8 cellular contexts compared by ENCODE assay signal in the genomic region with DNA sequence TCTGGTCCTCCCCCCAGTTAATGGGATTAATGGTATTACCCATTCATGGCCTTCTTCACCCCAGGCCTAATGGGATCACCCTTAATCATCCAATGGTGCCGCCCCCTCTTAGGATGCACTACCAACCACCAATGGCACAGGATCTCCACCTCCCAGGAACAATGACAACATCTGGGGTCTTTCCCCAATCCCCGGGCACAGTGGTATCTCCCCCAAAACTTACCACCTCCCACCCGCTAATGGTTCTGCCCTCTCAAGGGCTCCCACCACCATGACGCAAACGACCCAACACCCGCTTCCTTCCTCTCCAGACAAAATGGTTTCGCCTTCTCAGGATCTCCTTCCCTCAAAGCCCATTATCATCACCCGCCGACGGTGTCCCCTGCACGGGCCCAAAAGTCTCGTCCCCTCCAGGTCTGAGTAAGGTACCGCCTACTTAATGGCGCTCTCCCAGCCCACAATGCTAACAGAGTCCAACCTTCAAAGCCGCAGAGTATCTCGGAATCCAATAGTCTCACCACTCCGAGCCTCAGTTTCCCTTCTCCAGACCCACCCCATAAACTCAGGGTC.
DNase-seq lines count a peak whose midpoint lies in the region; ATAC-seq, FAIRE-seq and TF ChIP-seq lines count a peak whose summit lies in the region.

No MANE protein-coding gene starts in this region.

- peak overlapping the region; percentile 100 for H3K4me3 Mint-ChIP-seq in T-helper 2 cell treated with Interferon-gamma antibody and Interleukin-4, amounts not matched to agents 5 μg/mL and 100 μg/mL, for 36 hours

- H3K9me3 Mint-ChIP-seq in T-helper 2 cell treated with Interferon-gamma antibody and Interleukin-4, amounts not matched to agents 5 μg/mL and 100 μg/mL, for 36 hours, result no peaks in the 10 kb centered on the region

- no peak for TF ChIP-seq CTCF in D721Med (IDR thresholded peaks at IDR 0.05; ENCODE audit: insufficient read depth, missing control alignments)

- peaks cover 35% of the 10 kb centered on the region for H3K36me3 Mint-ChIP-seq in T-helper 2 cell treated with Interferon-gamma antibody and Interleukin-4, amounts not matched to agents 5 μg/mL and 100 μg/mL, for 36 hours (ENCODE audit: low read depth)

- FAIRE-seq in D721Med (lab: Jason Lieb, UNC), result peak; percentile 81

- peak overlapping the region; percentile 96 for H3K27ac Mint-ChIP-seq in T-helper 2 cell treated with Interferon-gamma antibody and Interleukin-4, amounts not matched to agents 5 μg/mL and 100 μg/mL, for 36 hours

- peak; percentile 39 for DNase-seq in D721Med (ENCODE audit: insufficient read length, low spot score)
- DNase-seq in KBM-7, result peak; percentile 75
- DNase-seq in T-helper 2 cell treated with Interferon-gamma antibody and Interleukin-4, amounts not matched to agents 5 μg/mL and 100 μg/mL, for 36 hours (ENCODE audit: low spot score), result no peak
- peak; percentile 13 to 43 for DNase-seq in T47D (ENCODE audit: low read depth in 1 of 2, low spot score in 1 of 2)
- DNase-seq in stimulated activated CD4-positive, alpha-beta T cell treated with anti-CD3 and anti-CD28 coated beads, Interleukin-15, amount 100 ng/mL, for 1 hour (ENCODE audit: low read depth in 1 of 2, low spot score in 1 of 2), result peak; percentile 8 to 12
- no peak for DNase-seq in cortex of kidney (lab: John Stamatoyannopoulos, UW)

- H3K9me3 ChIP-seq in iPS-20b (ENCODE audit: insufficient read depth, low read depth, low read length), result no peaks in the 10 kb centered on the region

- peak overlapping the region; percentile 68 for H3K27ac ChIP-seq in iPS-20b (ENCODE audit: low read length)

- no peaks in the 10 kb centered on the region for H3K27me3 ChIP-seq in iPS-20b (ENCODE audit: insufficient read depth, low read length)

- H3K36me3 ChIP-seq in iPS-20b (ENCODE audit: insufficient read depth, low read depth, low read length), result peaks cover 29% of the 10 kb centered on the region; the same call in 1 of the 2 replicates

- in situ Hi-C loops in KBM-7 (cut with MboI; ENCODE audit: low pct_unique_long_range_greater_than_20kb, low sequenced_read_pairs), result no loop called here
- in situ Hi-C loops in T47D (cut with HindIII; ENCODE audit: low pct_unique_long_range_greater_than_20kb, low sequenced_read_pairs), result no loop called here

- H3K4me1 ChIP-seq in iPS-20b (ENCODE audit: insufficient read depth, low read length), result no peaks in the 10 kb centered on the region

- ATAC-seq in GM21528 (IDR thresholded peaks at IDR 0.05; ENCODE audit: low FRiP score, unreplicated experiment), result peak; percentile 32

- peak overlapping the region; percentile 93 for H3K4me3 ChIP-seq in iPS-20b (ENCODE audit: low read length)

- H3K9ac ChIP-seq in iPS-20b (ENCODE audit: low read depth, low read length), result peak overlapping the region; percentile 98

- no peaks in the 10 kb centered on the region for H3K27me3 Mint-ChIP-seq in T-helper 2 cell treated with Interferon-gamma antibody and Interleukin-4, amounts not matched to agents 5 μg/mL and 100 μg/mL, for 36 hours (ENCODE audit: low read depth)

- peaks cover 24% of the 10 kb centered on the region for H3K4me1 Mint-ChIP-seq in T-helper 2 cell treated with Interferon-gamma antibody and Interleukin-4, amounts not matched to agents 5 μg/mL and 100 μg/mL, for 36 hours (ENCODE audit: low read depth)

Comparison
In these comparisons a context has a peak if more than half of its experiments do, and no peak if none do; other contexts are left out.
1. DNase-seq: peak in D721Med (single experiment), KBM-7 (single experiment), T47D (2 of 2) and stimulated activated CD4-positive, alpha-beta T cell treated with anti-CD3 and anti-CD28 coated beads, Interleukin-15, amount 100 ng/mL, for 1 hour (2 of 2); none in T-helper 2 cell treated with Interferon-gamma antibody and Interleukin-4, amounts not matched to agents 5 μg/mL and 100 μg/mL, for 36 hours (single experiment) and cortex of kidney (single experiment).